22 cellular contexts compared by ENCODE assay signal in the genomic region with DNA sequence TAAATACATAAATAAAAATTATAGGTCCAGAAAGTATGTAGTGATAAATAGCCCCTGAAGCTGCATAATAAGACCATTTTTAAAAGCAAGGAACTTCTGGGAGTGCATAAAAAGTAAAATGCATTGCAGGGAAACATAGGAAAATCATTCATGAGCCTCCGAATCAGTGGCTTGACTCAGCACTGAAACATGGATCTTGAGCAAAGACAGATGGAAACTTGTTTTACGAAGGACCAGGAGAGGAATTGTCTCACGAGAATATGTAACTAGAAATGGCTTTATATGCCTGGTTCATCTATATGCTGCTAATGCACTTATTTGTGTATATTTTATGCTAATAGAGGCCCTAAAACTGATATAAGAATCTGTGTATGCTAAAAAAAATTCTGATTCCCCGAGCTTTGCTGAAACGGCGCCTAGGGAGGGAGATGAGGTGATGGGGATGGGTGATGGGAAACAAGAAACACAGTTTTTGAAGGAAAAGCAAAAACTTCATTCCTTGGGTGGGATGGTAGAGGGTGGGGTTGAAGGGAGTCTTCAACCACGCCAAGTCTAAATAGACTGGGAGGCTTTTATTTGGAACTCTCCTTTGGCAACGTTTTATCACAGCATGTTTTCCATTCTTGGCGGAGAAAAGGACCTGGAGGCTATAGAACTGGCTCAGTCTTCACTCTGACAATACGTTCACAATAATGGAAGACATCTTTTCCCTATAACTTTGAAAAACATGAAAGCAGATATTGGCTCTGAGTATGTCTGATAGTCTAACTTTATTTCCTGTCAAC. TPM values are rescaled to one million over a fixed set of nuclear protein-coding genes. Genes with fewer than 3 reads are reported as not detected.
A peak's percentile ranks its signal among the peaks of the same experiment; 100 is the strongest.
DNase-seq lines count a peak whose midpoint lies in the region; ATAC-seq and TF ChIP-seq lines count a peak whose summit lies in the region.
"Had no signal": no experiment of that assay in that cellular context is flagged by ENCODE, and none has a peak within 500 bp of the region (broad histone marks: within the 10 kb centered on the region; RNA-seq: fewer than 3 reads in every experiment).

No MANE protein-coding gene starts in this region.

- no peak overlapping the region for H2AK9ac ChIP-seq in IMR-90 (replicated peaks; ENCODE audit: low read depth, low read length, poor library complexity)

- no peaks in the 10 kb centered on the region for H3K36me3 ChIP-seq in IMR-90 (ENCODE audit: control insufficient read depth, insufficient read depth, low read length)
- no peaks in the 10 kb centered on the region for H3K36me3 ChIP-seq in fibroblast of lung (ENCODE audit: control insufficient read depth, insufficient read depth, low read length)

- no TSS peak for BruUV-seq in IMR-90 (replicated peaks; lab: Mats Ljungman, UMichigan)

- H3K23ac ChIP-seq in IMR-90 (ENCODE audit: low read depth, low read length), result no peak overlapping the region

- H2BK120ac ChIP-seq in IMR-90 (ENCODE audit: low read depth, low read length), result 0 out of 2 replicates have a peak overlapping the region, but pooled peaks have one; percentile 17

- H3K9me3 Mint-ChIP-seq in nephron (no peaks in the 10 kb centered on the region), mesothelial cell of epicardium (no peaks in the 10 kb centered on the region)
- no peaks in the 10 kb centered on the region for H3K9me3 Mint-ChIP-seq in activated T-helper 1 cell treated with anti-CD3 and anti-CD28 coated beads, Interleukin-12 subunit alpha, Interleukin-12 subunit beta, Interleukin-2, Interleukin-4 antibody, amounts not matched to agents 30 ng/mL and 10 ng/mL and 1 ng/mL, durations not matched to agents 14 hours and 24 hours and 36 hours
- H3K9me3 Mint-ChIP-seq: CD8-positive, alpha-beta memory T cell; H9 had no signal

- no peaks in the 10 kb centered on the region for H3K27me3 ChIP-seq in IMR-90 (ENCODE audit: control insufficient read depth, insufficient read depth, low read length)
- H3K27me3 ChIP-seq in fibroblast of lung (ENCODE audit: control insufficient read depth, insufficient read depth, low read length), result peaks cover 2% of the 10 kb centered on the region

- dilution Hi-C loops in IMR-90 (cut with HindIII; ENCODE audit: low sequenced_read_pairs, unreplicated experiment), result no loop called here

- peak overlapping the region in 2 of 3 experiments; percentile 32 to 82 for H3K27ac Mint-ChIP-seq in nephron
- H3K27ac Mint-ChIP-seq in mesothelial cell of epicardium, result no peak overlapping the region
- H3K27ac Mint-ChIP-seq in activated T-helper 1 cell treated with anti-CD3 and anti-CD28 coated beads, Interleukin-12 subunit alpha, Interleukin-12 subunit beta, Interleukin-2, Interleukin-4 antibody, amounts not matched to agents 30 ng/mL and 10 ng/mL and 1 ng/mL, durations not matched to agents 14 hours and 24 hours and 36 hours, result no peak overlapping the region
- H3K27ac Mint-ChIP-seq: CD8-positive, alpha-beta memory T cell; H9 had no signal

- H2BK20ac ChIP-seq in IMR-90 (ENCODE audit: low read depth, low read length), result peak overlapping the region; percentile 44; the same call in 1 of the 2 replicates

- H4K91ac ChIP-seq in IMR-90 (ENCODE audit: insufficient read depth, low read depth, low read length), result no peak overlapping the region

- POLR2A ChIA-PET in IMR-90 (lab: Charles Lee; ENCODE audit: unreplicated experiment), result no interaction called here

- peaks cover 25% of the 10 kb centered on the region for H3K27me3 Mint-ChIP-seq in nephron (ENCODE audit: low read depth)
- peaks cover 25% of the 10 kb centered on the region for H3K27me3 Mint-ChIP-seq in mesothelial cell of epicardium (ENCODE audit: low read depth)
- peaks cover 54% of the 10 kb centered on the region for H3K27me3 Mint-ChIP-seq in activated T-helper 1 cell treated with anti-CD3 and anti-CD28 coated beads, Interleukin-12 subunit alpha, Interleukin-12 subunit beta, Interleukin-2, Interleukin-4 antibody, amounts not matched to agents 30 ng/mL and 10 ng/mL and 1 ng/mL, durations not matched to agents 14 hours and 24 hours and 36 hours (ENCODE audit: insufficient read depth)

- no peak for TF ChIP-seq POLR2A in IMR-90 (IDR thresholded peaks at IDR 0.05; ENCODE audit: low read depth, low read length)

- no peak overlapping the region for H3K14ac ChIP-seq in IMR-90 (replicated peaks; ENCODE audit: low read depth, low read length)

- H2BK5ac ChIP-seq in IMR-90 (ENCODE audit: low read depth, low read length, poor library complexity, severe bottlenecking), result no peak overlapping the region

- H4K5ac ChIP-seq in IMR-90 (ENCODE audit: low read depth, low read length), result no peak overlapping the region

- H2AK5ac ChIP-seq in IMR-90 (ENCODE audit: low read depth, low read length), result peak overlapping the region; percentile 40; the same call in 1 of the 2 replicates

- in situ Hi-C loops in IMR-90 (cut with MboI; ENCODE audit: low sequenced_read_pairs), result no loop called here

- H3K56ac ChIP-seq in IMR-90 (ENCODE audit: extremely low read depth, insufficient read depth, low read length), result no peak overlapping the region

- H2AFZ ChIP-seq in IMR-90 (replicated peaks; ENCODE audit: low read length, poor library complexity) (no peak overlapping the region), fibroblast of lung (ENCODE audit: low read length) (no peak overlapping the region)

- H4K20me1 ChIP-seq in IMR-90 (ENCODE audit: insufficient read depth, low read length) (no peaks in the 10 kb centered on the region), fibroblast of lung (ENCODE audit: control insufficient read depth, extremely low read depth, insufficient read depth, low read length) (no peaks in the 10 kb centered on the region)

- DNase-seq in AG10803 (ENCODE audit: low read depth) (peak; percentile 37), IMR-90 (no peak), fibroblast of lung (ENCODE audit: low read depth in 2 of 2) (peak in 1 of 2 donors; percentile 21), epidermal melanocyte (ENCODE audit: insufficient read length, low spot score) (no peak), mesothelial cell of epicardium (ENCODE audit: low spot score in 2 of 2, unreplicated experiment in 2 of 2) (no peak)
- no peak for DNase-seq in activated T-helper 1 cell treated with anti-CD3 and anti-CD28 coated beads, Interleukin-12 subunit alpha, Interleukin-12 subunit beta, Interleukin-2, Interleukin-4 antibody, amounts not matched to agents 30 ng/mL and 10 ng/mL and 1 ng/mL, durations not matched to agents 14 hours and 24 hours and 36 hours (ENCODE audit: low spot score)
- DNase-seq: C1 segment of cervical spinal cord; CD8-positive, alpha-beta memory T cell; H9; KG1; NCI-H1105 treated with DMSO at 0.1 percent for 48 hours; NCI-H1694; NCI-H2081 treated with DMSO at 0.1 percent for 48 hours; NCI-H510A; NCI-H774; SHP77 had no signal

- intact Hi-C loops in IMR-90 (cut with micrococcal nuclease), result no loop called here
- intact Hi-C loops in activated T-helper 1 cell treated with anti-CD3 and anti-CD28 coated beads, Interleukin-12 subunit alpha, Interleukin-12 subunit beta, Interleukin-2, Interleukin-4 antibody, amounts not matched to agents 30 ng/mL and 10 ng/mL and 1 ng/mL, durations not matched to agents 14 hours and 24 hours and 36 hours (cut with micrococcal nuclease), result no loop called here

- 48% methylated on average over 7 of the region's 10 CpGs; no CpG with 5 or more reads in 1 of the 2 experiments for WGBS in IMR-90 (ENCODE audit: extremely low coverage in 2 of 2, insufficient read length in 1 of 2), 2 experiments

- H3K4me2 ChIP-seq in IMR-90 (ENCODE audit: low read depth, low read length) (no peak overlapping the region), fibroblast of lung (ENCODE audit: extremely low read depth, insufficient read depth, low read length) (peak overlapping the region; percentile 20)
- H3K4me2 ChIP-seq: A549 had no signal

- no peaks in the 10 kb centered on the region for H3K36me3 Mint-ChIP-seq in nephron (ENCODE audit: low read depth)
- no peaks in the 10 kb centered on the region for H3K36me3 Mint-ChIP-seq in mesothelial cell of epicardium
- H3K36me3 Mint-ChIP-seq in activated T-helper 1 cell treated with anti-CD3 and anti-CD28 coated beads, Interleukin-12 subunit alpha, Interleukin-12 subunit beta, Interleukin-2, Interleukin-4 antibody, amounts not matched to agents 30 ng/mL and 10 ng/mL and 1 ng/mL, durations not matched to agents 14 hours and 24 hours and 36 hours (ENCODE audit: low read depth), result no peaks in the 10 kb centered on the region
- H3K36me3 Mint-ChIP-seq: CD8-positive, alpha-beta memory T cell had no signal

- ATAC-seq in IMR-90 (ENCODE audit: low read depth), result no peak
- ATAC-seq in HG03196 (IDR thresholded peaks at IDR 0.05; ENCODE audit: unreplicated experiment), result no peak
- ATAC-seq: A549, HepG2 had no signal

- peaks cover 2% of the 10 kb centered on the region; the same call in 1 of the 2 replicates for H3K9me1 ChIP-seq in IMR-90 (ENCODE audit: insufficient read depth, low read length)

- peaks cover 33% of the 10 kb centered on the region for H3K4me1 Mint-ChIP-seq in nephron
- peaks cover 3% of the 10 kb centered on the region for H3K4me1 Mint-ChIP-seq in mesothelial cell of epicardium
- no peaks in the 10 kb centered on the region for H3K4me1 Mint-ChIP-seq in activated T-helper 1 cell treated with anti-CD3 and anti-CD28 coated beads, Interleukin-12 subunit alpha, Interleukin-12 subunit beta, Interleukin-2, Interleukin-4 antibody, amounts not matched to agents 30 ng/mL and 10 ng/mL and 1 ng/mL, durations not matched to agents 14 hours and 24 hours and 36 hours (ENCODE audit: low read depth)

- H3K9me3 ChIP-seq in IMR-90 (ENCODE audit: control insufficient read depth, insufficient read depth, low read length) (no peaks in the 10 kb centered on the region), fibroblast of lung (ENCODE audit: control insufficient read depth, insufficient read depth, low read depth, low read length) (no peaks in the 10 kb centered on the region)
- H3K9me3 ChIP-seq: A549 had no signal

- H3K18ac ChIP-seq in IMR-90 (ENCODE audit: low read depth, low read length), result no peak overlapping the region

- H2BK15ac ChIP-seq in IMR-90 (ENCODE audit: low read depth, low read length), result no peak overlapping the region; the same call in 2 of the 3 replicates

- no peak overlapping the region for H3K4me3 ChIP-seq in AG10803 (ENCODE audit: low read length)
- H3K4me3 ChIP-seq in IMR-90 (ENCODE audit: insufficient read depth, low read depth, low read length), result no peak overlapping the region
- H3K4me3 ChIP-seq in fibroblast of lung (replicated peaks in 1 of 4; ENCODE audit: control extremely low read depth in 1 of 4, insufficient read depth in 1 of 4, low read depth in 3 of 4, low read length in 4 of 4), result peak overlapping the region in 1 of 4 experiments; percentile 4
- H3K4me3 ChIP-seq: A549 had no signal

- no peaks in the 10 kb centered on the region for H3K79me2 ChIP-seq in fibroblast of lung (ENCODE audit: control insufficient read depth, insufficient read depth, low read length)

- H3K9ac ChIP-seq in IMR-90 (ENCODE audit: low read depth, low read length) (no peak overlapping the region), fibroblast of lung (ENCODE audit: insufficient read depth, low read length) (no peak overlapping the region)

- no peak overlapping the region for H3K4ac ChIP-seq in IMR-90 (ENCODE audit: low read depth, low read length)

- CTCF ChIA-PET in IMR-90 (lab: Yijun Ruan, JAX), result interaction anchor here (1.0 to 1.1 kb wide), 2 partner anchors 9 to 16 kb away, joined by 3 read pairs; no protein-coding TSS in a partner anchor

- peak overlapping the region in 1 of 3 experiments; percentile 47 for H3K4me3 Mint-ChIP-seq in nephron
- H3K4me3 Mint-ChIP-seq in mesothelial cell of epicardium, result no peak overlapping the region
- no peak overlapping the region for H3K4me3 Mint-ChIP-seq in activated T-helper 1 cell treated with anti-CD3 and anti-CD28 coated beads, Interleukin-12 subunit alpha, Interleukin-12 subunit beta, Interleukin-2, Interleukin-4 antibody, amounts not matched to agents 30 ng/mL and 10 ng/mL and 1 ng/mL, durations not matched to agents 14 hours and 24 hours and 36 hours
- H3K4me3 Mint-ChIP-seq: CD8-positive, alpha-beta memory T cell; H9 had no signal

- H4K8ac ChIP-seq in IMR-90 (ENCODE audit: low read depth in 2 of 2, low read length in 2 of 2), result peak overlapping the region in 1 of 2 experiments; percentile 39; a peak in 2 of 4 replicates

- H3K27ac ChIP-seq in IMR-90 (ENCODE audit: insufficient read depth, low read length) (no peak overlapping the region), fibroblast of lung (ENCODE audit: insufficient read depth, low read length) (peak overlapping the region; percentile 34)
- H3K27ac ChIP-seq: A549 had no signal

- TF ChIP-seq CTCF in AG10803 (conservative IDR thresholded peaks at IDR 0.05; ENCODE audit: low read length), result no peak
- TF ChIP-seq CTCF in IMR-90 (conservative IDR thresholded peaks at IDR 0.05; ENCODE audit: low read depth, low read length), result no peak
- TF ChIP-seq CTCF in fibroblast of lung (conservative IDR thresholded peaks at IDR 0.05 in 1 of 2, IDR thresholded peaks at IDR 0.05 in 1 of 2; ENCODE audit: low read depth in 1 of 2, low read length in 2 of 2), result no peak
- TF ChIP-seq CTCF in nephron (IDR thresholded peaks at IDR 0.05; ENCODE audit: unreplicated experiment in 3 of 3), result no peak
- no peak for TF ChIP-seq CTCF in mesothelial cell of epicardium (IDR thresholded peaks at IDR 0.05; ENCODE audit: unreplicated experiment)

- H3K4me1 ChIP-seq in IMR-90 (ENCODE audit: control insufficient read depth, insufficient read depth, low read length) (peaks cover 5% of the 10 kb centered on the region), fibroblast of lung (ENCODE audit: control insufficient read depth, extremely low read depth, insufficient read depth, low read length) (no peaks in the 10 kb centered on the region)
- H3K4me1 ChIP-seq: A549 had no signal

- no peaks in the 10 kb centered on the region for H3K79me1 ChIP-seq in IMR-90 (ENCODE audit: low read depth in 1 of 2, low read length in 2 of 2)

- TF ChIP-seq RAD21 in IMR-90 (IDR thresholded peaks at IDR 0.05; ENCODE audit: low read length), result no peak

RNA-seq across cellular contexts. Expression of gene TMEM30B, which starts 14.5 kb away (rescaled TPM):
- under 0.01 TPM in 1 of 2 replicates, not detected in the other for total RNA-seq in IMR-90 (2012; rRNA removed)
- 0.03 and 0.13 TPM in 2 replicates for polyA plus RNA-seq in IMR-90 (2012; rRNA removed)
- 0.04 and 0.21 TPM in 2 replicates for polyA plus RNA-seq in IMR-90 (2012; cell fraction: cytosol; rRNA removed)
- 0.15 TPM in 1 of 2 replicates, not detected in the other for polyA plus RNA-seq in IMR-90 (2012; cell fraction: nucleus; rRNA removed; ENCODE audit: low replicate concordance)
- 0.51 and 0.83 TPM in 2 replicates for total RNA-seq in fibroblast of lung
- 0.22 and 0.52 TPM in 2 replicates for polyA plus RNA-seq in fibroblast of lung
- polyA plus RNA-seq in fibroblast of lung (2012), result 0.31 and 0.65 TPM in 2 replicates
- polyA minus RNA-seq in fibroblast of lung (ENCODE audit: low replicate concordance), result 1.1 and 2.5 TPM in 2 replicates
- total RNA-seq in mesothelial cell of epicardium, result 10.1 to 11.2 TPM (median 10.6 TPM) in 3 replicates
- 0.26 and 0.56 TPM in 2 replicates for total RNA-seq in activated T-helper 1 cell treated with anti-CD3 and anti-CD28 coated beads, Interleukin-12 subunit alpha, Interleukin-12 subunit beta, Interleukin-2, Interleukin-4 antibody, amounts not matched to agents 30 ng/mL and 10 ng/mL and 1 ng/mL, durations not matched to agents 14 hours and 24 hours and 36 hours
- total RNA-seq: HepG2, OCI-LY7, RPMI7951 had no signal
- polyA plus RNA-seq: HepG2 had no signal

RNA-seq across cellular contexts. Expression of gene PRKCH, which starts 54.8 kb away (rescaled TPM):
- 1.4 and 2.3 TPM in 2 replicates for total RNA-seq in IMR-90 (2012; rRNA removed)
- polyA plus RNA-seq in IMR-90 (2012; rRNA removed), result 1.4 and 1.6 TPM in 2 replicates
- polyA plus RNA-seq in IMR-90 (2012; cell fraction: cytosol; rRNA removed), result 1.0 and 1.6 TPM in 2 replicates
- polyA plus RNA-seq in IMR-90 (2012; cell fraction: nucleus; rRNA removed; ENCODE audit: low replicate concordance), result 0.76 and 3.6 TPM in 2 replicates
- 3.6 and 5.4 TPM in 2 replicates for total RNA-seq in fibroblast of lung
- polyA plus RNA-seq in fibroblast of lung, result 0.61 and 2.9 TPM in 2 replicates
- 0.39 and 1.5 TPM in 2 replicates for polyA plus RNA-seq in fibroblast of lung (2012)
- 0.90 and 6.3 TPM in 2 replicates for polyA minus RNA-seq in fibroblast of lung (ENCODE audit: low replicate concordance)
- 8.4 to 9.2 TPM (median 9.0 TPM) in 3 replicates for total RNA-seq in mesothelial cell of epicardium
- 145 and 151 TPM in 2 replicates for total RNA-seq in activated T-helper 1 cell treated with anti-CD3 and anti-CD28 coated beads, Interleukin-12 subunit alpha, Interleukin-12 subunit beta, Interleukin-2, Interleukin-4 antibody, amounts not matched to agents 30 ng/mL and 10 ng/mL and 1 ng/mL, durations not matched to agents 14 hours and 24 hours and 36 hours

Comparison
In these comparisons a context has a peak if more than half of its experiments do, and no peak if none do; other contexts are left out.
1. H3K27ac Mint-ChIP-seq: peak in nephron (2 of 3); none in mesothelial cell of epicardium (single experiment) and activated T-helper 1 cell treated with anti-CD3 and anti-CD28 coated beads, Interleukin-12 subunit alpha, Interleukin-12 subunit beta, Interleukin-2, Interleukin-4 antibody, amounts not matched to agents 30 ng/mL and 10 ng/mL and 1 ng/mL, durations not matched to agents 14 hours and 24 hours and 36 hours (single experiment).
2. RNA of gene PRKCH, which starts 54.8 kb away (total RNA-seq): 145 to 151 TPM in activated T-helper 1 cell treated with anti-CD3 and anti-CD28 coated beads, Interleukin-12 subunit alpha, Interleukin-12 subunit beta, Interleukin-2, Interleukin-4 antibody, amounts not matched to agents 30 ng/mL and 10 ng/mL and 1 ng/mL, durations not matched to agents 14 hours and 24 hours and 36 hours; 8.4 to 9.2 TPM in mesothelial cell of epicardium, 3.6 to 5.4 TPM in fibroblast of lung and 1.4 to 2.3 TPM in IMR-90; every median in the first group is over 10 times any median in the second.